Comparison of ENCODE assay signal across 16 cellular contexts in genomic region chr1:70517444-70517843, GRCh38.
DNase-seq lines count a peak whose midpoint lies in the region; ATAC-seq and TF ChIP-seq lines count a peak whose summit lies in the region.
"Had no signal": no experiment of that assay in that cellular context is flagged by ENCODE, and none has a peak within 500 bp of the region (broad histone marks: within the 10 kb centered on the region; RNA-seq: fewer than 3 reads in every experiment).

No MANE protein-coding gene starts in this region.

- H3K27me3 ChIP-seq in OCI-LY3 (ENCODE audit: low read depth, low read length): no peaks in the 10 kb centered on the region
- H3K27me3 ChIP-seq: neural progenitor cell, vagina had no signal

- no peaks in the 10 kb centered on the region for H3K9me3 ChIP-seq in OCI-LY3 (ENCODE audit: insufficient read depth, low read length)
- H3K9me3 ChIP-seq: vagina had no signal

- peaks cover 5% of the 10 kb centered on the region; the same call in 1 of the 2 replicates for H3K4me1 ChIP-seq in OCI-LY3 (ENCODE audit: low read length)
- H3K4me1 ChIP-seq: neural progenitor cell, vagina had no signal

- no peak overlapping the region for H3K9ac ChIP-seq in OCI-LY3 (ENCODE audit: low read length)
- H3K9ac ChIP-seq: neural progenitor cell had no signal

- peak overlapping the region; percentile 52 for H3K4me2 ChIP-seq in OCI-LY3 (ENCODE audit: low read length)
- H3K4me2 ChIP-seq: neural progenitor cell had no signal

- TF ChIP-seq CTCF in OCI-LY3 (IDR thresholded peaks at IDR 0.05; ENCODE audit: low read depth, low read length) (no peak), GM10266 (IDR thresholded peaks at IDR 0.05; ENCODE audit: control insufficient read depth, insufficient read depth, low read depth, missing control alignments) (no peak)

- DNase-seq in left colon (no peak), SW 1271 (lab: John Stamatoyannopoulos, UW) (no peak), GM10266 (ENCODE audit: extremely low spot score) (no peak)
- DNase-seq: activated CD8-positive, alpha-beta memory T cell treated with anti-CD3 and anti-CD28 coated beads for 24 hours; effector CD4-positive, alpha-beta T cell; NCI-H2029 treated with DMSO at 0.1 percent for 48 hours; NCI-H748 treated with DMSO at 0.1 percent for 48 hours; SHP77; stimulated activated naive CD4-positive, alpha-beta T cell treated with Interleukin-2 at 50 U/mL for 16 hours had no signal

- no peaks in the 10 kb centered on the region for H3K36me3 ChIP-seq in OCI-LY3 (replicated peaks; ENCODE audit: low read depth, low read length)
- H3K36me3 ChIP-seq: neural progenitor cell, vagina had no signal

- no peaks in the 10 kb centered on the region for H4K20me1 ChIP-seq in OCI-LY3 (ENCODE audit: insufficient read depth, low read length)

- intact Hi-C loops in left colon (cut with DNase I, micrococcal nuclease): no loop called here

- ATAC-seq in GM18517 (IDR thresholded peaks at IDR 0.05; ENCODE audit: unreplicated experiment) (peak; percentile 62), GM21367 (IDR thresholded peaks at IDR 0.05; ENCODE audit: unreplicated experiment) (peak; percentile 78), HG02943 (IDR thresholded peaks at IDR 0.05; ENCODE audit: low read depth, unreplicated experiment) (peak; percentile 60), left colon (no peak), GM21528 (IDR thresholded peaks at IDR 0.05; ENCODE audit: low FRiP score, unreplicated experiment) (no peak)

- H2AFZ ChIP-seq in OCI-LY3 (ENCODE audit: low read depth, low read length): peak overlapping the region; percentile 65

- H3K4me3 ChIP-seq in OCI-LY3 (ENCODE audit: low read length): no peak overlapping the region; the same call in 1 of the 2 replicates
- H3K4me3 ChIP-seq: neural progenitor cell, vagina had no signal

- no peaks in the 10 kb centered on the region for H3K79me2 ChIP-seq in OCI-LY3 (ENCODE audit: low read length)

- H3K27ac ChIP-seq in OCI-LY3 (ENCODE audit: low read length): no peak overlapping the region
- H3K27ac ChIP-seq: neural progenitor cell, vagina had no signal

Comparison
In these comparisons a context has a peak if more than half of its experiments do, and no peak if none do; other contexts are left out.
1. ATAC-seq: peak in GM18517 (single experiment), GM21367 (single experiment) and HG02943 (single experiment); none in left colon (single experiment) and GM21528 (single experiment).